In genomic region chr3:11120091-11120845, GRCh38 we compare ENCODE assay signal across 20 cellular contexts. TPM values are rescaled to one million over a fixed set of nuclear protein-coding genes. Genes with fewer than 3 reads are reported as not detected.
A peak's percentile ranks its signal among the peaks of the same experiment; 100 is the strongest.
DNase-seq lines count a peak whose midpoint lies in the region; ATAC-seq, FAIRE-seq and TF ChIP-seq lines count a peak whose summit lies in the region.
"Had no signal": no experiment of that assay in that cellular context is flagged by ENCODE, and none has a peak within 500 bp of the region (broad histone marks: within the 10 kb centered on the region; RNA-seq: fewer than 3 reads in every experiment).

No MANE protein-coding gene starts in this region.

- peaks cover 0 to 8% of the 10 kb centered on the region in 2 experiments; a peak in 1 of 4 replicates for H3K9me3 ChIP-seq in H1 (ENCODE audit: insufficient read depth in 2 of 2, low read depth in 1 of 2, low read length in 1 of 2)
- H3K9me3 ChIP-seq in suprapubic skin, result no peaks in the 10 kb centered on the region
- H3K9me3 ChIP-seq: body of pancreas, Peyer's patch, testis had no signal

- H2BK5ac ChIP-seq in H1 (ENCODE audit: low read depth, low read length), result no peak overlapping the region
- no peak overlapping the region for H2BK5ac ChIP-seq in mesendoderm (ENCODE audit: low read length)

- no peak overlapping the region for H2BK12ac ChIP-seq in H1 (ENCODE audit: low read depth, low read length)

- H3K23ac ChIP-seq in H1 (ENCODE audit: insufficient read length), result no peak overlapping the region
- no peak overlapping the region for H3K23ac ChIP-seq in mesendoderm (ENCODE audit: low read length)

- no peaks in the 10 kb centered on the region for H4K20me1 ChIP-seq in H1 (replicated peaks in 1 of 2; ENCODE audit: control insufficient read depth in 1 of 2, insufficient read depth in 2 of 2, low read length in 2 of 2)

- no peak overlapping the region for H4K5ac ChIP-seq in H1 (ENCODE audit: insufficient read length, low read depth, low read length)
- H4K5ac ChIP-seq in mesendoderm (ENCODE audit: low read length), result no peak overlapping the region

- POLR2A ChIA-PET in H1 (lab: Charles Lee; ENCODE audit: partially characterized antibody), result interaction anchor here (0.7 kb wide), 1 partner anchor 18 kb away, joined by 3 read pairs; no protein-coding TSS in a partner anchor

- H3K14ac ChIP-seq in H1 (ENCODE audit: insufficient read length), result no peak overlapping the region

- H3K4me1 ChIP-seq in H1 (replicated peaks in 1 of 4; ENCODE audit: control insufficient read depth in 3 of 4, insufficient read depth in 4 of 4, low read length in 3 of 4), result peaks cover 0 to 5% (median 0%) of the 10 kb centered on the region in 4 experiments; a peak in 1 of 7 replicates
- no peaks in the 10 kb centered on the region for H3K4me1 ChIP-seq in mesendoderm (ENCODE audit: control insufficient read depth, low read depth, low read length)
- H3K4me1 ChIP-seq in suprapubic skin, result no peaks in the 10 kb centered on the region
- H3K4me1 ChIP-seq: body of pancreas, Peyer's patch, testis had no signal

- FAIRE-seq in H1 (lab: Jason Lieb, UNC), result no peak
- FAIRE-seq: islet of Langerhans had no signal

- TF ChIP-seq CTCF in H1 (IDR thresholded peaks at IDR 0.05; ENCODE audit: control extremely low read depth in 1 of 3, insufficient read depth in 1 of 3, low read depth in 1 of 3, low read length in 3 of 3) (no peak), suprapubic skin (IDR thresholded peaks at IDR 0.05) (no peak)

- no peak overlapping the region for H2BK20ac ChIP-seq in H1 (ENCODE audit: low read length)

- CTCF ChIA-PET in H1 (lab: Charles Lee; ENCODE audit: partially characterized antibody), result interaction anchor here (0.6 to 2.3 kb wide), 7 partner anchors 10 to 217 kb away, joined by 3 to 14 read pairs (median 4); partner anchors contain the start of gene HRH1

- H3K9ac ChIP-seq in H1 (replicated peaks in 1 of 4; ENCODE audit: extremely low read depth in 1 of 4, low read depth in 3 of 4, low read length in 3 of 4) (no peak overlapping the region), mesendoderm (ENCODE audit: low read length) (no peak overlapping the region)

- H3K79me1 ChIP-seq in H1 (ENCODE audit: low read depth, low read length) (no peaks in the 10 kb centered on the region), mesendoderm (ENCODE audit: low read length) (no peaks in the 10 kb centered on the region)

- no peak overlapping the region for H3K18ac ChIP-seq in H1 (ENCODE audit: extremely low read depth, low read length)
- H3K18ac ChIP-seq in mesendoderm (ENCODE audit: low read length), result no peak overlapping the region

- ATAC-seq in HG03354 (IDR thresholded peaks at IDR 0.05; ENCODE audit: poor library complexity, severe bottlenecking, unreplicated experiment) (no peak), HG03342 (IDR thresholded peaks at IDR 0.05; ENCODE audit: unreplicated experiment) (no peak)
- ATAC-seq: body of pancreas; CD8-positive, alpha-beta T cell had no signal

- H3K36me3 ChIP-seq in H1 (ENCODE audit: control insufficient read depth in 2 of 4, insufficient read depth in 4 of 4, low read length in 3 of 4) (no peaks in the 10 kb centered on the region), mesendoderm (ENCODE audit: control insufficient read depth, insufficient read depth, low read length) (no peaks in the 10 kb centered on the region), suprapubic skin (no peaks in the 10 kb centered on the region)
- H3K36me3 ChIP-seq: Peyer's patch had no signal

- H3K79me2 ChIP-seq in H1 (ENCODE audit: control insufficient read depth in 1 of 2, insufficient read depth in 2 of 2, low read length in 2 of 2), result no peaks in the 10 kb centered on the region
- H3K79me2 ChIP-seq in mesendoderm (ENCODE audit: control insufficient read depth, insufficient read depth, low read length), result no peaks in the 10 kb centered on the region

- no peak for TF ChIP-seq POLR2A in H1 (IDR thresholded peaks at IDR 0.05; ENCODE audit: control extremely low read depth in 1 of 2, low read depth in 2 of 2, low read length in 2 of 2)
- no peak for TF ChIP-seq POLR2A in suprapubic skin (IDR thresholded peaks at IDR 0.05)

- TF ChIP-seq RAD21 in H1 (IDR thresholded peaks at IDR 0.05 in 1 of 2, conservative IDR thresholded peaks at IDR 0.05 in 1 of 2; ENCODE audit: low read depth in 2 of 2, low read length in 2 of 2), result no peak

- H2BK15ac ChIP-seq in H1 (ENCODE audit: low read length) (no peak overlapping the region), mesendoderm (replicated peaks; ENCODE audit: low read depth) (no peak overlapping the region)

- H3K4me2 ChIP-seq in H1 (ENCODE audit: insufficient read depth in 1 of 2, low read depth in 2 of 2, low read length in 2 of 2), result no peak overlapping the region
- H3K4me2 ChIP-seq in mesendoderm (ENCODE audit: low read length), result no peak overlapping the region

- H3K4me3 ChIP-seq in H1 (ENCODE audit: extremely low read depth in 1 of 4, insufficient read depth in 2 of 4, low read depth in 3 of 4, low read length in 4 of 4) (no peak overlapping the region), mesendoderm (ENCODE audit: low read length) (no peak overlapping the region), suprapubic skin (no peak overlapping the region)
- H3K4me3 ChIP-seq: body of pancreas, Peyer's patch, testis had no signal

- H3K56ac ChIP-seq in H1 (replicated peaks; ENCODE audit: insufficient read length, low read depth, low read length) (no peak overlapping the region), mesendoderm (ENCODE audit: low read length) (no peak overlapping the region)

- peak overlapping the region; percentile 20 for H4K91ac ChIP-seq in H1 (replicated peaks; ENCODE audit: insufficient read length, low read length)

- no peak overlapping the region for H3K4ac ChIP-seq in H1 (replicated peaks; ENCODE audit: insufficient read length, low read depth, low read length)
- H3K4ac ChIP-seq in mesendoderm (ENCODE audit: low read depth, low read length), result no peak overlapping the region

- no peaks in the 10 kb centered on the region for H3K27me3 ChIP-seq in H1 (replicated peaks in 1 of 4; ENCODE audit: control insufficient read depth in 3 of 4, extremely low read depth in 1 of 4, insufficient read depth in 3 of 4, low read length in 3 of 4)
- H3K27me3 ChIP-seq in mesendoderm (ENCODE audit: insufficient read depth, low read length, poor library complexity), result no peaks in the 10 kb centered on the region
- no peaks in the 10 kb centered on the region for H3K27me3 ChIP-seq in suprapubic skin
- H3K27me3 ChIP-seq: body of pancreas, Peyer's patch, testis had no signal

- DNase-seq in AG20443 (ENCODE audit: low spot score), result peak; percentile 46
- DNase-seq in MV-4-11 (lab: John Stamatoyannopoulos, UW), result peak; percentile 25
- DNase-seq in H1 (ENCODE audit: low read depth in 1 of 2, low spot score in 2 of 2), result no peak
- peak; percentile 42 for DNase-seq in mesendoderm
- DNase-seq in suprapubic skin (ENCODE audit: low spot score in 2 of 2), result no peak
- no peak for DNase-seq in stimulated activated CD4-positive, alpha-beta T cell treated with anti-CD3 and anti-CD28 coated beads, Interleukin-4, amount 100 ng/mL, for 1 hour
- DNase-seq: activated CD4-positive, alpha-beta T cell treated with anti-CD3 and anti-CD28 coated beads for 48 hours; activated CD8-positive, alpha-beta memory T cell treated with anti-CD3 and anti-CD28 coated beads, Interleukin-2, amount 50 U/mL, for 48 hours; activated naive CD4-positive, alpha-beta T cell treated with Interleukin-2 at 50 U/mL for 16 hours; body of pancreas; CD8-positive, alpha-beta T cell; cortex of kidney; head of caudate nucleus; NCI-H146; Peyer's patch; stimulated activated CD4-positive, alpha-beta T cell treated with anti-CD3 and anti-CD28 coated beads, Interleukin-12 subunit alpha, Interleukin-12 subunit beta, amount 100 ng/mL, for 4 hours; testis had no signal

- WGBS in H1 (ENCODE audit: extremely low coverage in 1 of 2, insufficient coverage in 1 of 2, insufficient read length in 1 of 2, insufficient replicate concordance in 2 of 2, low coverage in 1 of 2, low lambda C conversion rate in 2 of 2, missing lambda C conversion rate in 1 of 2), 2 experiments, result 87% methylated on average over 10 of the region's 10 CpGs; no CpG with 5 or more reads in 1 of the 2 experiments
- WGBS in mesendoderm (ENCODE audit: extremely low coverage, insufficient coverage, low lambda C conversion rate), result no CpG with 5 or more reads among the region's 10 CpGs
- WGBS in suprapubic skin, result 58% methylated on average over 10 of the region's 10 CpGs

- TF ChIP-seq EP300 in H1 (IDR thresholded peaks at IDR 0.05; ENCODE audit: borderline replicate concordance in 1 of 2, low read depth in 2 of 2, low read length in 2 of 2) (no peak), suprapubic skin (IDR thresholded peaks at IDR 0.05) (no peak)

- H4K8ac ChIP-seq in H1 (ENCODE audit: extremely low read depth, insufficient read depth, low read length) (no peak overlapping the region), mesendoderm (ENCODE audit: low read depth, low read length) (no peak overlapping the region)

- H3K23me2 ChIP-seq in H1 (ENCODE audit: low read depth, low read length), result peaks cover 4% of the 10 kb centered on the region; the same call in 1 of the 2 replicates

- H2BK120ac ChIP-seq in H1 (replicated peaks; ENCODE audit: low read depth, low read length), result no peak overlapping the region
- no peak overlapping the region for H2BK120ac ChIP-seq in mesendoderm (ENCODE audit: low read depth, low read length)

- no peak overlapping the region for H2AFZ ChIP-seq in H1 (ENCODE audit: low read length)

- H2AK5ac ChIP-seq in H1 (ENCODE audit: low read depth, low read length), result no peak overlapping the region
- H2AK5ac ChIP-seq in mesendoderm (ENCODE audit: low read length), result no peak overlapping the region

- H3K27ac ChIP-seq in H1 (ENCODE audit: low read depth, low read length) (no peak overlapping the region), mesendoderm (ENCODE audit: low read depth, low read length) (peak overlapping the region; percentile 19), suprapubic skin (no peak overlapping the region)
- H3K27ac ChIP-seq: body of pancreas, Peyer's patch, testis had no signal

TF ChIP-seq in H1, 55 proteins besides CTCF, POLR2A, EP300 and RAD21 (continues in another document):
- TF ChIP-seq RBBP5 (IDR thresholded peaks at IDR 0.05; ENCODE audit: borderline replicate concordance, low read depth, low read length) (no peak), SIRT6 (IDR thresholded peaks at IDR 0.05; ENCODE audit: low read length) (no peak), POU5F1 (IDR thresholded peaks at IDR 0.05; ENCODE audit: low read depth, low read length) (no peak)

RNA-seq across cellular contexts. Expression of gene HRH1, which starts 34.0 kb away (rescaled TPM):
- total RNA-seq in H1 (2021; fragmentation: NEBNext Ultra II Directional; extraction: Animal tissue kit (Norgen Biotek cat#: 25700)), result not detected in 2 replicates
- polyA plus RNA-seq in H1 (2011; rRNA removed), result 0.03 and 0.11 TPM in 2 replicates
- polyA plus RNA-seq in H1 (2011; cell fraction: cytosol; rRNA removed), result 0.13 TPM
- polyA plus RNA-seq in H1 (2011; cell fraction: nucleus; rRNA removed), result 0.10 TPM
- 0.11 to 0.26 TPM (median 0.16 TPM) in 4 replicates for polyA plus RNA-seq in H1 (2012, experiment 1 of 2)
- polyA plus RNA-seq in H1 (2012, experiment 2 of 2), result not detected
- polyA plus RNA-seq in H1 (2013, experiment 1 of 2), result 0.04 TPM
- polyA plus RNA-seq in H1 (2013, experiment 2 of 2), result 0.07 TPM
- 0.29 and 0.35 TPM in 2 replicates for polyA minus RNA-seq in H1 (2011; rRNA and poly(A)+ RNA removed)
- not detected for polyA minus RNA-seq in H1 (2011; cell fraction: cytosol; rRNA and poly(A)+ RNA removed)
- polyA minus RNA-seq in H1 (2011; cell fraction: nucleus; rRNA and poly(A)+ RNA removed), result not detected
- 0.03 TPM for polyA plus RNA-seq in mesendoderm (2013, experiment 1 of 2)
- 0.04 TPM for polyA plus RNA-seq in mesendoderm (2013, experiment 2 of 2)
- 10 to 100 TPM; 10.9 to 12.2 (median 11.4) TPM for total RNA-seq in suprapubic skin
- total RNA-seq: CD8-positive, alpha-beta T cell had no signal

Comparison
In these comparisons a context has a peak if more than half of its experiments do, and no peak if none do; other contexts are left out.
1. DNase-seq: peak in AG20443 (single experiment), MV-4-11 (single experiment) and mesendoderm (single experiment); none in H1 (0 of 2), suprapubic skin (0 of 2) and stimulated activated CD4-positive, alpha-beta T cell treated with anti-CD3 and anti-CD28 coated beads, Interleukin-4, amount 100 ng/mL, for 1 hour (single experiment).
2. RNA of gene HRH1, which starts 34.0 kb away (total RNA-seq): 10.9 to 12.2 TPM in suprapubic skin; not detected in H1; every median in the first group is over 10 times any median in the second.